28 cellular contexts compared by ENCODE assay signal in the genomic region with DNA sequence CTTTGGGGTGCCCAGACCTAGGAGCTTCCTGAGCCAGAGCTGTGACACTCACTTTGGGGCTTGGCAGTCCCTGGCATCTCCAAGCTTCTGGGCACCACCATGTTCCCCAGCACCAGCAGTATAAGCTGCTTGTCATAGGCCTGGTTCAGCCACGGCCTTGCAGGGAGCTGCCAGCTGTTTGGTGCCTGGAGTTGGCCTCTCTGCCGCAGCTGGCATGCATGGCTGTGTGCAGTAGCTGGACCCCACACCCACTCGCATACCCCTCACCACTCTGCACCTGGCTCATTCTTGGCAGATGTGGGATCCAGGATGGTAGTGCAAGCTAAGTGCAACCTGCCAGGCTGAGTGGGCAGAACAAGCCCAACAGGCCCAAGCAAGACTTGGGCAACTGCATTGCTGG.
"Had no signal": no experiment of that assay in that cellular context is flagged by ENCODE, and none has a peak within 500 bp of the region (broad histone marks: within the 10 kb centered on the region; RNA-seq: fewer than 3 reads in every experiment).

No MANE protein-coding gene starts in this region.

- H3K27ac Mint-ChIP-seq: mesothelial cell of epicardium; naive B cell; natural killer cell; nephron progenitor cell; stimulated activated naive B cell treated with anti-CD40 and anti-IgM and Interleukin-4, amounts not matched to agents 10 μg/mL and 1 μg/mL and 100 μg/mL, for 72 hours had no signal

- H3K36me3 ChIP-seq: left lung, lower lobe of right lung, pancreas, prostate gland, stomach, thyroid gland, transverse colon, uterus had no signal

- H3K9me3 ChIP-seq: pancreas, prostate gland, testis, thyroid gland had no signal

- H3K4me3 ChIP-seq: left lung, lower lobe of right lung, pancreas, prostate gland, skin epidermis, stomach, testis, thyroid gland, transverse colon, uterus had no signal

- H3K4me1 Mint-ChIP-seq: mesothelial cell of epicardium; naive B cell; natural killer cell; stimulated activated naive B cell treated with anti-CD40 and anti-IgM and Interleukin-4, amounts not matched to agents 10 μg/mL and 1 μg/mL and 100 μg/mL, for 72 hours had no signal

- DNase-seq: kidney; left lung; lower lobe of right lung; mammary epithelial cell; mesenchymal stem cell; naive B cell; natural killer cell; nephron progenitor cell; nucleus accumbens; pancreas; retina; right cardiac atrium; stimulated activated CD4-positive, alpha-beta T cell treated with anti-CD3 and anti-CD28 coated beads, Interleukin-12 subunit alpha, Interleukin-12 subunit beta, amount 100 ng/mL, for 4 hours; stimulated activated CD4-positive, alpha-beta T cell treated with anti-CD3 and anti-CD28 coated beads, Interleukin-15, amount 100 ng/mL, for 24 hours; stimulated activated CD4-positive, alpha-beta T cell treated with anti-CD3 and anti-CD28 coated beads, Interleukin-2, amount 100 ng/mL, for 24 hours; stimulated activated CD4-positive, alpha-beta T cell treated with anti-CD3 and anti-CD28 coated beads, Interleukin-4, amount 100 ng/mL, for 1 hour; stimulated activated naive B cell treated with anti-CD40 and anti-IgM and Interleukin-4, amounts not matched to agents 10 μg/mL and 1 μg/mL and 100 μg/mL, for 72 hours; stimulated activated naive CD8-positive, alpha-beta T cell treated with anti-CD3 and anti-CD28 coated beads, Interleukin-15, Interleukin-2, amounts not matched to agents 100 U/mL and 50 U/mL, for 24 hours; stomach; thyroid gland; transverse colon; uterus had no signal

- H3K27ac ChIP-seq: left lung, lower lobe of right lung, pancreas, prostate gland, skin epidermis, stomach, testis, thyroid gland, transverse colon, uterus had no signal

- H3K36me3 Mint-ChIP-seq: mesothelial cell of epicardium had no signal

- H3K27me3 Mint-ChIP-seq: stimulated activated naive B cell treated with anti-CD40 and anti-IgM and Interleukin-4, amounts not matched to agents 10 μg/mL and 1 μg/mL and 100 μg/mL, for 72 hours had no signal

- ATAC-seq: left colon; left lung; lower lobe of right lung; natural killer cell; pancreas; right cardiac atrium; sciatic nerve; stimulated activated naive B cell treated with anti-CD40 and anti-IgM and Interleukin-4, amounts not matched to agents 10 μg/mL and 1 μg/mL and 100 μg/mL, for 72 hours; stimulated activated naive CD8-positive, alpha-beta T cell treated with anti-CD3 and anti-CD28 coated beads, Interleukin-15, Interleukin-2, amounts not matched to agents 100 U/mL and 50 U/mL, for 24 hours had no signal

- H3K4me1 ChIP-seq: left lung, lower lobe of right lung, pancreas, prostate gland, stomach, testis, thyroid gland, transverse colon, uterus had no signal

- H3K4me3 Mint-ChIP-seq: mesothelial cell of epicardium; naive B cell; natural killer cell; nephron progenitor cell; stimulated activated naive B cell treated with anti-CD40 and anti-IgM and Interleukin-4, amounts not matched to agents 10 μg/mL and 1 μg/mL and 100 μg/mL, for 72 hours had no signal

- H3K27me3 ChIP-seq: testis, thyroid gland, transverse colon, uterus had no signal
